In genomic region chr6:108559097-108559883, GRCh38 we compare ENCODE assay signal across 8 cellular contexts. TPM values are rescaled to one million over a fixed set of nuclear protein-coding genes. Genes with fewer than 3 reads are reported as not detected.
DNase-seq lines count a peak whose midpoint lies in the region; ATAC-seq and TF ChIP-seq lines count a peak whose summit lies in the region.

No MANE protein-coding gene starts in this region.

- no peaks in the 10 kb centered on the region for H3K9me3 ChIP-seq in neural progenitor cell (ENCODE audit: low read depth)
- H3K9me3 ChIP-seq in stomach smooth muscle (ENCODE audit: control insufficient read depth in 2 of 2, low read length in 2 of 2) = no peaks in the 10 kb centered on the region

- H3F3A ChIP-seq in neural progenitor cell (ENCODE audit: low read depth) = peaks cover 42% of the 10 kb centered on the region

- ATAC-seq in GM21576 (IDR thresholded peaks at IDR 0.05; ENCODE audit: unreplicated experiment) = peak; percentile 38

- peak overlapping the region; percentile 91 for H3K4me2 ChIP-seq in neural progenitor cell

- DNase-seq in DMS114 treated with DMSO at 0.1 percent for 48 hours (lab: John Stamatoyannopoulos, UW; ENCODE audit: unreplicated experiment) = peak; percentile 66
- peak; percentile 86 for DNase-seq in LoVo (ENCODE audit: low spot score)
- peak; percentile 44 for DNase-seq in SIG-M5 (lab: John Stamatoyannopoulos, UW)
- DNase-seq in activated gamma-delta T cell treated with anti-CD3 and anti-CD28 coated beads, Interleukin-2, amount 50 U/mL, for 16 hours (ENCODE audit: low read depth) = peak; percentile 78
- DNase-seq in foreskin fibroblast = peak; percentile 93 to 98
- peak; percentile 89 for DNase-seq in neural progenitor cell (ENCODE audit: low spot score)

- peaks cover 15% of the 10 kb centered on the region for H3K79me2 ChIP-seq in neural progenitor cell (ENCODE audit: low read depth)

- no peaks in the 10 kb centered on the region for H3K36me3 ChIP-seq in neural progenitor cell
- H3K36me3 ChIP-seq in stomach smooth muscle (ENCODE audit: control insufficient read depth in 2 of 2, insufficient read depth in 2 of 2, low read length in 2 of 2) = no peaks in the 10 kb centered on the region

- H3K27ac ChIP-seq in neural progenitor cell = no peak overlapping the region
- H3K27ac ChIP-seq in stomach smooth muscle (ENCODE audit: low read length) = peak overlapping the region; percentile 99

- peaks cover 16% of the 10 kb centered on the region for H3K4me1 ChIP-seq in neural progenitor cell
- H3K4me1 ChIP-seq in stomach smooth muscle (ENCODE audit: control insufficient read depth, insufficient read depth, low read length) = peaks cover 32% of the 10 kb centered on the region

- peak overlapping the region; percentile 74 for H2AFZ ChIP-seq in neural progenitor cell (replicated peaks)

- peak overlapping the region; percentile 85 to 88 for H3K4me3 ChIP-seq in foreskin fibroblast (ENCODE audit: low read depth in 1 of 2, low read length in 2 of 2)
- H3K4me3 ChIP-seq in neural progenitor cell = peak overlapping the region; percentile 76
- H3K4me3 ChIP-seq in stomach smooth muscle (ENCODE audit: low read length in 2 of 2) = peak overlapping the region; percentile 93 to 98

- H3K27me3 ChIP-seq in neural progenitor cell (peaks cover 61% of the 10 kb centered on the region), stomach smooth muscle (ENCODE audit: control insufficient read depth in 1 of 2, insufficient read depth in 2 of 2, low read length in 2 of 2) (no peaks in the 10 kb centered on the region)

- peaks cover 25% of the 10 kb centered on the region for H3K27me3 Mint-ChIP-seq in neural progenitor cell (ENCODE audit: insufficient read depth, low read depth)

- H3K4me1 Mint-ChIP-seq in neural progenitor cell = peaks cover 26% of the 10 kb centered on the region

- peak overlapping the region; percentile 98 for H3K4me3 Mint-ChIP-seq in neural progenitor cell

- H3K9ac ChIP-seq in neural progenitor cell (peak overlapping the region; percentile 5), stomach smooth muscle (ENCODE audit: low read length in 2 of 2) (peak overlapping the region; percentile 95)

- TF ChIP-seq CTCF in foreskin fibroblast (IDR thresholded peaks at IDR 0.05; ENCODE audit: low read depth, low read length) = no peak
- no peak for TF ChIP-seq CTCF in neural progenitor cell (IDR thresholded peaks at IDR 0.05)

- peaks cover 28% of the 10 kb centered on the region for H4K20me1 ChIP-seq in neural progenitor cell (ENCODE audit: low read depth)

- H3K27ac Mint-ChIP-seq in neural progenitor cell = peak overlapping the region; percentile 81

- H3K9me3 Mint-ChIP-seq in neural progenitor cell = peaks cover 4% of the 10 kb centered on the region

- peaks cover 9% of the 10 kb centered on the region for H3K36me3 Mint-ChIP-seq in neural progenitor cell

RNA-seq across cellular contexts. Expression of gene FOXO3, which starts 1.4 kb away (rescaled TPM):
- 13.7 and 17.1 TPM in 2 replicates for total RNA-seq in neural progenitor cell (ENCODE audit: low replicate concordance)

Comparison
In these comparisons a context has a peak if more than half of its experiments do, and no peak if none do; other contexts are left out.
1. DNase-seq: peak in every context shown above with its lines; median percentile 96 in foreskin fibroblast; 89 in neural progenitor cell; 86 in LoVo; 78 in activated gamma-delta T cell treated with anti-CD3 and anti-CD28 coated beads, Interleukin-2, amount 50 U/mL, for 16 hours; 66 in DMS114 treated with DMSO at 0.1 percent for 48 hours; 44 in SIG-M5.